In genomic region chr3:15556512-15556911, GRCh38 we compare ENCODE assay signal across 8 cellular contexts. TPM values are rescaled to one million over a fixed set of nuclear protein-coding genes. Genes with fewer than 3 reads are reported as not detected.
DNase-seq lines count a peak whose midpoint lies in the region; ATAC-seq lines count a peak whose summit lies in the region.

No MANE protein-coding gene starts in this region.

- H3K36me3 Mint-ChIP-seq in activated T-cell treated with anti-CD3 and anti-CD28 coated beads, Interleukin-2, amount 50 U/mL, for 4 hours (ENCODE audit: insufficient read depth) = peaks cover 11% of the 10 kb centered on the region
- H3K36me3 Mint-ChIP-seq in stimulated activated naive B cell treated with anti-CD40 and anti-IgM and Interleukin-4, amounts not matched to agents 10 μg/mL and 1 μg/mL and 100 μg/mL, for 72 hours = peaks cover 19 to 32% of the 10 kb centered on the region in 2 donors

- H3K4me3 Mint-ChIP-seq in activated T-cell treated with anti-CD3 and anti-CD28 coated beads, Interleukin-2, amount 50 U/mL, for 4 hours = no peak overlapping the region
- H3K4me3 Mint-ChIP-seq in stimulated activated naive B cell treated with anti-CD40 and anti-IgM and Interleukin-4, amounts not matched to agents 10 μg/mL and 1 μg/mL and 100 μg/mL, for 72 hours = peak overlapping the region; percentile 46 to 65

- peaks cover 19% of the 10 kb centered on the region for H3K4me1 Mint-ChIP-seq in activated T-cell treated with anti-CD3 and anti-CD28 coated beads, Interleukin-2, amount 50 U/mL, for 4 hours (ENCODE audit: low read depth)
- H3K4me1 Mint-ChIP-seq in stimulated activated naive B cell treated with anti-CD40 and anti-IgM and Interleukin-4, amounts not matched to agents 10 μg/mL and 1 μg/mL and 100 μg/mL, for 72 hours = peaks cover 16 to 21% of the 10 kb centered on the region in 2 donors

- H3K27ac Mint-ChIP-seq in stimulated activated naive B cell treated with anti-CD40 and anti-IgM and Interleukin-4, amounts not matched to agents 10 μg/mL and 1 μg/mL and 100 μg/mL, for 72 hours = peak overlapping the region; percentile 84

- H3K27me3 Mint-ChIP-seq in activated T-cell treated with anti-CD3 and anti-CD28 coated beads, Interleukin-2, amount 50 U/mL, for 4 hours (ENCODE audit: low read depth) = no peaks in the 10 kb centered on the region
- no peaks in the 10 kb centered on the region for H3K27me3 Mint-ChIP-seq in stimulated activated naive B cell treated with anti-CD40 and anti-IgM and Interleukin-4, amounts not matched to agents 10 μg/mL and 1 μg/mL and 100 μg/mL, for 72 hours

- no peaks in the 10 kb centered on the region for H3K9me3 Mint-ChIP-seq in activated T-cell treated with anti-CD3 and anti-CD28 coated beads, Interleukin-2, amount 50 U/mL, for 4 hours
- H3K9me3 Mint-ChIP-seq in stimulated activated naive B cell treated with anti-CD40 and anti-IgM and Interleukin-4, amounts not matched to agents 10 μg/mL and 1 μg/mL and 100 μg/mL, for 72 hours = no peaks in the 10 kb centered on the region

- ATAC-seq in activated T-cell treated with anti-CD3 and anti-CD28 coated beads, Interleukin-2, amount 50 U/mL, for 4 hours = peak; percentile 55 to 59
- ATAC-seq in HG02884 (IDR thresholded peaks at IDR 0.05; ENCODE audit: unreplicated experiment) = peak; percentile 88
- peak; percentile 95 to 97 for ATAC-seq in stimulated activated naive B cell treated with anti-CD40 and anti-IgM and Interleukin-4, amounts not matched to agents 10 μg/mL and 1 μg/mL and 100 μg/mL, for 72 hours (replicated peaks)

- DNase-seq in activated T-cell treated with anti-CD3 and anti-CD28 coated beads, Interleukin-2, amount 50 U/mL, for 4 hours = no peak
- DNase-seq in activated T-cell treated with anti-CD3 and anti-CD28 coated beads for 4 hours (no peak), OCI-M1 (lab: John Stamatoyannopoulos, UW) (peak; percentile 10), NCI-H1930 (lab: John Stamatoyannopoulos, UW) (no peak)
- peak; percentile 19 for DNase-seq in stimulated activated naive B cell treated with anti-CD40 and anti-IgM and Interleukin-4, amounts not matched to agents 10 μg/mL and 1 μg/mL and 100 μg/mL, for 72 hours
- no peak for DNase-seq in stimulated activated CD4-positive, alpha-beta T cell treated with anti-CD3 and anti-CD28 coated beads, Interleukin-2, amount 100 ng/mL, for 48 hours
- no peak for DNase-seq in stimulated activated CD4-positive, alpha-beta T cell treated with anti-CD3 and anti-CD28 coated beads, Interleukin-12 subunit alpha, Interleukin-12 subunit beta, amount 100 ng/mL, for 4 hours

RNA-seq across cellular contexts. Expression of gene COLQ, which starts 35.0 kb away (rescaled TPM):
- 1 to 10 TPM in 2 of 3 donors, under 1 TPM in 1; 0.71 to 1.3 (median 1.2) TPM for total RNA-seq in activated T-cell treated with anti-CD3 and anti-CD28 coated beads, Interleukin-2, amount 50 U/mL, for 4 hours

RNA-seq across cellular contexts. Expression of gene HACL1, which starts 44.9 kb away (rescaled TPM):
- total RNA-seq in activated T-cell treated with anti-CD3 and anti-CD28 coated beads, Interleukin-2, amount 50 U/mL, for 4 hours = 10 to 100 TPM; 23.1 to 34.5 (median 29.6) TPM

RNA-seq across cellular contexts. Expression of gene BTD, which starts 45.0 kb away (rescaled TPM):
- 1 to 10 TPM; 3.0 to 3.3 (median 3.0) TPM for total RNA-seq in activated T-cell treated with anti-CD3 and anti-CD28 coated beads, Interleukin-2, amount 50 U/mL, for 4 hours

Comparison
In these comparisons a context has a peak if more than half of its experiments do, and no peak if none do; other contexts are left out.
1. DNase-seq: peak in OCI-M1 (single experiment) and stimulated activated naive B cell treated with anti-CD40 and anti-IgM and Interleukin-4, amounts not matched to agents 10 μg/mL and 1 μg/mL and 100 μg/mL, for 72 hours (single experiment); none in activated T-cell treated with anti-CD3 and anti-CD28 coated beads, Interleukin-2, amount 50 U/mL, for 4 hours (single experiment), activated T-cell treated with anti-CD3 and anti-CD28 coated beads for 4 hours (single experiment), NCI-H1930 (0 of 2), stimulated activated CD4-positive, alpha-beta T cell treated with anti-CD3 and anti-CD28 coated beads, Interleukin-2, amount 100 ng/mL, for 48 hours (0 of 2) and stimulated activated CD4-positive, alpha-beta T cell treated with anti-CD3 and anti-CD28 coated beads, Interleukin-12 subunit alpha, Interleukin-12 subunit beta, amount 100 ng/mL, for 4 hours (single experiment).
2. Peak in every context shown above with its lines, with median percentiles within 50 percentile points of each other: ATAC-seq.